In genomic region chr2:169131587-169132512, GRCh38 we compare ENCODE assay signal across 9 cellular contexts.
A peak's percentile ranks its signal among the peaks of the same experiment; 100 is the strongest.
DNase-seq lines count a peak whose midpoint lies in the region; ATAC-seq and TF ChIP-seq lines count a peak whose summit lies in the region.
"Had no signal": no experiment of that assay in that cellular context is flagged by ENCODE, and none has a peak within 500 bp of the region (broad histone marks: within the 10 kb centered on the region; RNA-seq: fewer than 3 reads in every experiment).

No MANE protein-coding gene starts in this region.

- H3K9me3 ChIP-seq in SU-DHL-6 (ENCODE audit: insufficient read depth, low read length) = no peaks in the 10 kb centered on the region

- peak; percentile 75 for TF ChIP-seq CTCF in KMS-11 (conservative IDR thresholded peaks at IDR 0.05; ENCODE audit: low read depth, low read length)
- TF ChIP-seq CTCF in SU-DHL-6 (IDR thresholded peaks at IDR 0.05; ENCODE audit: insufficient read depth, low read length, poor library complexity, severe bottlenecking) = peak; percentile 41
- peak; percentile 66 for TF ChIP-seq CTCF in foreskin fibroblast (IDR thresholded peaks at IDR 0.05; ENCODE audit: low read depth, low read length)

- H3K4me1 ChIP-seq in KMS-11 (ENCODE audit: low read depth, poor library complexity, severe bottlenecking) = no peaks in the 10 kb centered on the region

- H3F3A ChIP-seq in SU-DHL-6 (ENCODE audit: insufficient read depth) = no peaks in the 10 kb centered on the region

- peak; percentile 78 for ATAC-seq in GM21423 (IDR thresholded peaks at IDR 0.05; ENCODE audit: unreplicated experiment)

- H3K4me2 ChIP-seq in KMS-11 (no peak overlapping the region), SU-DHL-6 (ENCODE audit: low read depth, low read length, poor library complexity, severe bottlenecking) (no peak overlapping the region)

- DNase-seq in DMS 273 (lab: John Stamatoyannopoulos, UW; ENCODE audit: unreplicated experiment) = peak; percentile 60
- DNase-seq in DMS 273 treated with DMSO at 0.1 percent for 48 hours (lab: John Stamatoyannopoulos, UW) = no peak
- peak; percentile 1 to 49 for DNase-seq in foreskin fibroblast
- DNase-seq in pons (ENCODE audit: low spot score) = peak; percentile 77
- no peak for DNase-seq in mesenteric fat pad (ENCODE audit: low spot score)
- DNase-seq: activated naive CD8-positive, alpha-beta T cell treated with anti-CD3 and anti-CD28 coated beads, Interleukin-2, amount 10 ng/mL, durations not matched to agents 7 days and 5 days had no signal

- H3K79me2 ChIP-seq in KMS-11 (ENCODE audit: insufficient read depth, low read depth) = no peaks in the 10 kb centered on the region
- H3K79me2 ChIP-seq in SU-DHL-6 (ENCODE audit: insufficient read depth, low read length) = no peaks in the 10 kb centered on the region

- H3K36me3 ChIP-seq in KMS-11 (ENCODE audit: insufficient read depth) (no peaks in the 10 kb centered on the region), SU-DHL-6 (ENCODE audit: low read length) (no peaks in the 10 kb centered on the region)

- H3K9ac ChIP-seq in KMS-11 (no peak overlapping the region), SU-DHL-6 (ENCODE audit: low read length) (no peak overlapping the region)

- H3K27me3 ChIP-seq in KMS-11 (ENCODE audit: insufficient read depth, low read depth) = no peaks in the 10 kb centered on the region
- H3K27me3 ChIP-seq in SU-DHL-6 (ENCODE audit: low read length) = no peaks in the 10 kb centered on the region

- no peak overlapping the region for H3K27ac ChIP-seq in KMS-11
- H3K27ac ChIP-seq in SU-DHL-6 (ENCODE audit: low read depth, low read length) = no peak overlapping the region

- H3K9me2 ChIP-seq in SU-DHL-6 (replicated peaks; ENCODE audit: insufficient read depth, low read length) = no peaks in the 10 kb centered on the region

- H4K20me1 ChIP-seq in KMS-11 (ENCODE audit: insufficient read depth) (no peaks in the 10 kb centered on the region), SU-DHL-6 (ENCODE audit: low read depth, low read length) (no peaks in the 10 kb centered on the region)

- H3K4me3 ChIP-seq in KMS-11 (IDR thresholded peaks at IDR 0.05; ENCODE audit: insufficient read depth, low read depth, low read length) = no peak overlapping the region
- H3K4me3 ChIP-seq in SU-DHL-6 (ENCODE audit: insufficient read depth, low read length, poor library complexity, severe bottlenecking) = no peak overlapping the region
- H3K4me3 ChIP-seq in foreskin fibroblast (ENCODE audit: low read depth in 1 of 2, low read length in 2 of 2) = no peak overlapping the region

- H2AFZ ChIP-seq in KMS-11 (ENCODE audit: low read depth) (no peak overlapping the region), SU-DHL-6 (ENCODE audit: low read depth, low read length, severe bottlenecking) (no peak overlapping the region)

Comparison
In these comparisons a context has a peak if more than half of its experiments do, and no peak if none do; other contexts are left out.
1. DNase-seq: peak in DMS 273 (single experiment), foreskin fibroblast (2 of 2) and pons (single experiment); none in DMS 273 treated with DMSO at 0.1 percent for 48 hours (single experiment) and mesenteric fat pad (single experiment).
2. Peak in every context shown above with its lines, with median percentiles within 50 percentile points of each other: CTCF ChIP-seq.